ENCODE assay signal across 9 cellular contexts in the genomic region with DNA sequence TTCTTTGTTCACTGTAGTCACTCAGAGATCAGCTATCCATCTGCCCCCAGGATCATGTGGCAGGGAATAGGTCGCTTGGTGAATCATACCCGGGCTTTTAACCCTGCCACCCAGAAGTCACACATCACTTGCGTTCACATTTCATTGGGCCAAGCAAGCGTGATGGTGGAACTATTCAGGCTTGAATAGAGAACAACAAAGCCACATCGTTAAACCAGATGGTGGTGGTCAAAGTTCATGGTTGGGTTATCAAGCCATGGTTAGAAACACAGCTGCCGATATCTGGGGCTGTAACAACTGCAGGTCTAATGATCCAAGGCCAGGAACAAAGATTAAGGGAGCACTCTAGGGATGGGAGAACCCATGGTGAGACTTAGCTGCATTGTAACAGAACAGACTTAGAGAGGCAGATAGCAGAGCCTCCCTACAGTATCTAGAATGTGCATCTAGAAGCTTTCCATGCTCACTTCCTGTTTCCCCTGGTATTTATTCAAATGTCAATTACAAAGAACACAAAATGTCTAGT. TPM values are rescaled to one million over a fixed set of nuclear protein-coding genes. Genes with fewer than 3 reads are reported as not detected.
A peak's percentile ranks its signal among the peaks of the same experiment; 100 is the strongest.
DNase-seq lines count a peak whose midpoint lies in the region; ATAC-seq, FAIRE-seq and TF ChIP-seq lines count a peak whose summit lies in the region.
"Had no signal": no experiment of that assay in that cellular context is flagged by ENCODE, and none has a peak within 500 bp of the region (broad histone marks: within the 10 kb centered on the region; RNA-seq: fewer than 3 reads in every experiment).

No MANE protein-coding gene starts in this region.

- FAIRE-seq in bronchial epithelial cell (lab: Jason Lieb, UNC) = peak; percentile 32
- FAIRE-seq: HepG2 had no signal

- ATAC-seq in GM18498 (IDR thresholded peaks at IDR 0.05; ENCODE audit: unreplicated experiment) = peak; percentile 81
- peak; percentile 87 for ATAC-seq in GM21528 (IDR thresholded peaks at IDR 0.05; ENCODE audit: low FRiP score, unreplicated experiment)
- ATAC-seq: HepG2 had no signal

- H3K27ac Mint-ChIP-seq in IgD-negative memory B cell = peak overlapping the region; percentile 88 to 97 (median 96)

- in situ Hi-C loops in brain microvascular endothelial cell (cut with HindIII; ENCODE audit: low pct_ligation_motif_present, low sequenced_read_pairs) = no loop called here

- H3K27me3 ChIP-seq in bronchial epithelial cell (ENCODE audit: control insufficient read depth, insufficient read depth, low read length) (no peaks in the 10 kb centered on the region), WERI-Rb-1 (ENCODE audit: insufficient read depth, low read depth, severe bottlenecking) (no peaks in the 10 kb centered on the region), brain microvascular endothelial cell (replicated peaks) (no peaks in the 10 kb centered on the region)

- no peaks in the 10 kb centered on the region for H3K27me3 Mint-ChIP-seq in IgD-negative memory B cell

- peaks cover 42 to 68% (median 57%) of the 10 kb centered on the region in 3 donors for H3K4me1 Mint-ChIP-seq in IgD-negative memory B cell

- H3K4me3 ChIP-seq in bronchial epithelial cell (ENCODE audit: low read depth, low read length) (no peak overlapping the region), WERI-Rb-1 (ENCODE audit: low read depth, low read length) (no peak overlapping the region), brain microvascular endothelial cell (ENCODE audit: low read depth, low read length) (no peak overlapping the region)

- peaks cover 3% of the 10 kb centered on the region for H3K36me3 Mint-ChIP-seq in IgD-negative memory B cell

- H3K27ac ChIP-seq in WERI-Rb-1 = no peak overlapping the region
- H3K27ac ChIP-seq in brain microvascular endothelial cell = no peak overlapping the region

- peak overlapping the region; percentile 74 to 96 (median 92) for H3K4me3 Mint-ChIP-seq in IgD-negative memory B cell

- H3K9me3 Mint-ChIP-seq in IgD-negative memory B cell = peaks cover 0 to 3% (median 2%) of the 10 kb centered on the region in 3 donors

- no peaks in the 10 kb centered on the region for H3K9me3 ChIP-seq in WERI-Rb-1 (ENCODE audit: severe bottlenecking)

- H3K36me3 ChIP-seq in bronchial epithelial cell (ENCODE audit: control insufficient read depth, insufficient read depth, low read length) = no peaks in the 10 kb centered on the region
- H3K36me3 ChIP-seq in WERI-Rb-1 = no peaks in the 10 kb centered on the region
- H3K36me3 ChIP-seq in brain microvascular endothelial cell (replicated peaks) = no peaks in the 10 kb centered on the region

- TF ChIP-seq CTCF in bronchial epithelial cell (IDR thresholded peaks at IDR 0.05; ENCODE audit: insufficient read depth, low read length, severe bottlenecking) (no peak), WERI-Rb-1 (IDR thresholded peaks at IDR 0.05; ENCODE audit: low read depth, low read length) (no peak), brain microvascular endothelial cell (IDR thresholded peaks at IDR 0.05; ENCODE audit: low read depth, low read length, missing control alignments) (no peak)

- no peak for DNase-seq in bronchial epithelial cell (ENCODE audit: low read depth)
- DNase-seq in SKM-1 treated with dmso at 0.1 percent for 144 hours (lab: John Stamatoyannopoulos, UW; ENCODE audit: unreplicated experiment) = no peak
- no peak for DNase-seq in WERI-Rb-1
- no peak for DNase-seq in stimulated activated naive CD4-positive, alpha-beta T cell treated with Interleukin-2 at 50 U/mL for 16 hours (lab: John Stamatoyannopoulos, UW)
- DNase-seq in brain microvascular endothelial cell = no peak

RNA-seq across cellular contexts. Expression of gene PTPRC, which starts 40.0 kb away (rescaled TPM):
- polyA plus RNA-seq in IgD-negative memory B cell = 744 TPM
- total RNA-seq in bronchial epithelial cell = not detected in 2 replicates
- total RNA-seq: HepG2 had no signal
- polyA plus RNA-seq: HepG2 had no signal

RNA-seq across cellular contexts. Expression of gene ATP6V1G3, which starts 58.4 kb away (rescaled TPM):
- polyA plus RNA-seq in IgD-negative memory B cell = not detected
- total RNA-seq in bronchial epithelial cell = not detected in 2 replicates
- total RNA-seq: HepG2 had no signal
- polyA plus RNA-seq: HepG2 had no signal
